In the genomic region with DNA sequence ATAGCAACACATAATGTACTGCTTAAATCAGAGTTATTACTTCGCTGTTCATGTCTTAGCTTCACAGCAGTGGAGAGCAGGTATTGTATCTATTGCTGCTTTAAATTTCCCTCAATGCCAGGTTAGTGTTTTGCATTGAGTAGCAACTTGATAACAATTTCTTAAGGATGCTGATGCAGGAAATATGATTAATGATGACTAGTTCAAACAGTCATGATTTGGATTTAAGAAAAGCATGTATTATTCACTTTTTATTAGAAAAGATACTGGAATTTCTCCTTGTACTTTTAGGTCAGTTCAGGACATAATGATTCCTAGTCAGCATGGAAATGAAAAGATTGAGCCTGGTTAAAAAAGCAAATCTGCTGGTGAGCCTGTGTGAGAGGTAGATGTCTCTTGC, we compare ENCODE assay signal across 17 cellular contexts.
DNase-seq lines count a peak whose midpoint lies in the region; ATAC-seq, FAIRE-seq and TF ChIP-seq lines count a peak whose summit lies in the region.
"Had no signal": no experiment of that assay in that cellular context is flagged by ENCODE, and none has a peak within 500 bp of the region (broad histone marks: within the 10 kb centered on the region; RNA-seq: fewer than 3 reads in every experiment).

No MANE protein-coding gene starts in this region.

- H3K36me3 ChIP-seq in IMR-90 (ENCODE audit: control insufficient read depth, insufficient read depth, low read length) = no peaks in the 10 kb centered on the region
- H3K36me3 ChIP-seq in astrocyte (ENCODE audit: insufficient read depth, low read length) = no peaks in the 10 kb centered on the region
- no peaks in the 10 kb centered on the region for H3K36me3 ChIP-seq in keratinocyte (ENCODE audit: control insufficient read depth in 2 of 2, extremely low read depth in 1 of 2, insufficient read depth in 2 of 2, low read length in 2 of 2)
- H3K36me3 ChIP-seq in SJCRH30 = no peaks in the 10 kb centered on the region
- H3K36me3 ChIP-seq: BE2C had no signal

- H3K9me3 Mint-ChIP-seq in astrocyte (ENCODE audit: unreplicated experiment) = no peaks in the 10 kb centered on the region
- H3K9me3 Mint-ChIP-seq: CD4-positive, alpha-beta memory T cell had no signal

- H3K4me3 ChIP-seq in IMR-90 (ENCODE audit: insufficient read depth, low read depth, low read length) = no peak overlapping the region
- no peak overlapping the region for H3K4me3 ChIP-seq in astrocyte (ENCODE audit: insufficient read depth, low read depth, low read length)
- no peak overlapping the region for H3K4me3 ChIP-seq in keratinocyte (ENCODE audit: control insufficient read depth in 2 of 3, extremely low read depth in 1 of 3, insufficient read depth in 2 of 3, low read depth in 1 of 3, low read length in 3 of 3)
- no peak overlapping the region for H3K4me3 ChIP-seq in SJCRH30

- H3K36me3 Mint-ChIP-seq in astrocyte (ENCODE audit: low read depth, unreplicated experiment) = no peaks in the 10 kb centered on the region
- H3K36me3 Mint-ChIP-seq: CD4-positive, alpha-beta memory T cell; IgD-negative memory B cell had no signal

- CTCF ChIA-PET in IMR-90 (lab: Yijun Ruan, JAX) = no interaction called here

- no peaks in the 10 kb centered on the region for H3K79me1 ChIP-seq in IMR-90 (ENCODE audit: low read depth in 1 of 2, low read length in 2 of 2)

- no peak for TF ChIP-seq CTCF in IMR-90 (conservative IDR thresholded peaks at IDR 0.05; ENCODE audit: low read depth, low read length)
- TF ChIP-seq CTCF in astrocyte (IDR thresholded peaks at IDR 0.05; ENCODE audit: insufficient read depth, low read depth, low read length) = no peak
- no peak for TF ChIP-seq CTCF in keratinocyte (optimal IDR thresholded peaks at IDR 0.05 in 1 of 3, IDR thresholded peaks at IDR 0.05 in 1 of 3, conservative IDR thresholded peaks at IDR 0.05 in 1 of 3; ENCODE audit: extremely low read depth in 1 of 3, insufficient read depth in 2 of 3, low read length in 3 of 3)

- no peak overlapping the region for H3K27ac ChIP-seq in IMR-90 (ENCODE audit: insufficient read depth, low read length)
- no peak overlapping the region for H3K27ac ChIP-seq in astrocyte (ENCODE audit: low read depth, low read length)
- H3K27ac ChIP-seq in keratinocyte (ENCODE audit: control insufficient read depth, insufficient read depth, low read length) = peak overlapping the region; percentile 52
- H3K27ac ChIP-seq in SJCRH30 = no peak overlapping the region

- H3K9me3 ChIP-seq in IMR-90 (ENCODE audit: control insufficient read depth, insufficient read depth, low read length) (no peaks in the 10 kb centered on the region), astrocyte (ENCODE audit: insufficient read depth, low read depth, low read length) (no peaks in the 10 kb centered on the region), keratinocyte (ENCODE audit: control insufficient read depth, low read depth, low read length) (no peaks in the 10 kb centered on the region), SJCRH30 (replicated peaks) (no peaks in the 10 kb centered on the region)
- H3K9me3 ChIP-seq: BE2C had no signal

- in situ Hi-C loops in IMR-90 (cut with MboI; ENCODE audit: low sequenced_read_pairs) = no loop called here

- DNase-seq in EH (ENCODE audit: low read depth) (peak; percentile 21), IMR-90 (no peak), astrocyte (ENCODE audit: low read depth) (no peak), keratinocyte (ENCODE audit: low read depth, low spot score) (no peak), activated gamma-delta T cell treated with Interleukin-2 at 50 U/mL for 16 hours (no peak), SJCRH30 (no peak), NCI-H510A treated with DMSO at 0.1 percent for 48 hours (lab: John Stamatoyannopoulos, UW) (no peak)
- DNase-seq: BE2C; CD4-positive, alpha-beta memory T cell; DND-41; NCI-H1417 treated with DMSO at 0.1 percent for 48 hours; NCI-H2029; NCI-H2171 treated with DMSO at 0.1 percent for 48 hours; RPMI8226 had no signal

- H3K9ac ChIP-seq in IMR-90 (ENCODE audit: low read depth, low read length) (no peak overlapping the region), astrocyte (ENCODE audit: low read length) (no peak overlapping the region), keratinocyte (ENCODE audit: control insufficient read depth, extremely low read depth, insufficient read depth, low read length) (peak overlapping the region; percentile 10)

- no peak overlapping the region for H3K4me3 Mint-ChIP-seq in astrocyte (ENCODE audit: unreplicated experiment)
- H3K4me3 Mint-ChIP-seq: CD4-positive, alpha-beta memory T cell; IgD-negative memory B cell had no signal

- H3K27me3 Mint-ChIP-seq in astrocyte (ENCODE audit: low read depth, unreplicated experiment) = peaks cover 2% of the 10 kb centered on the region

- no peak overlapping the region for H4K5ac ChIP-seq in IMR-90 (ENCODE audit: low read depth, low read length)

- 0 out of 2 replicates have a peak, but pooled peaks cover 2% of the 10 kb centered on the region for H3K27me3 ChIP-seq in IMR-90 (ENCODE audit: control insufficient read depth, insufficient read depth, low read length)
- no peaks in the 10 kb centered on the region for H3K27me3 ChIP-seq in astrocyte (ENCODE audit: insufficient read depth, low read length)
- no peaks in the 10 kb centered on the region for H3K27me3 ChIP-seq in keratinocyte (ENCODE audit: control insufficient read depth, extremely low read depth, insufficient read depth, low read length)
- H3K27me3 ChIP-seq in SJCRH30 = no peaks in the 10 kb centered on the region
- H3K27me3 ChIP-seq: BE2C had no signal

- H4K20me1 ChIP-seq in IMR-90 (ENCODE audit: insufficient read depth, low read length) (no peaks in the 10 kb centered on the region), astrocyte (ENCODE audit: insufficient read depth, low read length) (no peaks in the 10 kb centered on the region), keratinocyte (ENCODE audit: control insufficient read depth, extremely low read depth, insufficient read depth, low read length) (no peaks in the 10 kb centered on the region)

- H3K14ac ChIP-seq in IMR-90 (replicated peaks; ENCODE audit: low read depth, low read length) = no peak overlapping the region

- WGBS in IMR-90 (ENCODE audit: extremely low coverage in 2 of 2, insufficient read length in 1 of 2), 2 experiments = no CpG with 5 or more reads among the region's 1 CpG

- no peak overlapping the region for H4K8ac ChIP-seq in IMR-90 (ENCODE audit: low read depth in 2 of 2, low read length in 2 of 2)

- H3K4me1 ChIP-seq in IMR-90 (ENCODE audit: control insufficient read depth, insufficient read depth, low read length) = peaks cover 7% of the 10 kb centered on the region
- H3K4me1 ChIP-seq in astrocyte (ENCODE audit: insufficient read depth, low read length) = peaks cover 29% of the 10 kb centered on the region
- peaks cover 47% of the 10 kb centered on the region for H3K4me1 ChIP-seq in keratinocyte (ENCODE audit: control insufficient read depth, extremely low read depth, insufficient read depth, low read length)
- no peaks in the 10 kb centered on the region for H3K4me1 ChIP-seq in SJCRH30
- H3K4me1 ChIP-seq: BE2C had no signal

- no TSS peak for BruUV-seq in IMR-90 (replicated peaks; lab: Mats Ljungman, UMichigan)

- no peak overlapping the region for H4K91ac ChIP-seq in IMR-90 (ENCODE audit: insufficient read depth, low read depth, low read length)

- intact Hi-C loops in IMR-90 (cut with micrococcal nuclease) = no loop called here

- no peak overlapping the region for H2BK120ac ChIP-seq in IMR-90 (ENCODE audit: low read depth, low read length)

- no peak overlapping the region for H2BK5ac ChIP-seq in IMR-90 (ENCODE audit: low read depth, low read length, poor library complexity, severe bottlenecking)

- no peak overlapping the region for H2AK9ac ChIP-seq in IMR-90 (replicated peaks; ENCODE audit: low read depth, low read length, poor library complexity)

- dilution Hi-C loops in IMR-90 (cut with HindIII; ENCODE audit: low sequenced_read_pairs, unreplicated experiment) (no loop called here), keratinocyte (cut with MboI; ENCODE audit: extremely low pct_ligation_motif_present, low sequenced_read_pairs) (no loop called here)

- H2AFZ ChIP-seq in IMR-90 (replicated peaks; ENCODE audit: low read length, poor library complexity) = no peak overlapping the region
- no peak overlapping the region for H2AFZ ChIP-seq in astrocyte (ENCODE audit: low read depth, low read length)
- H2AFZ ChIP-seq in keratinocyte (ENCODE audit: control insufficient read depth, low read length) = no peak overlapping the region

- H3K18ac ChIP-seq in IMR-90 (ENCODE audit: low read depth, low read length) = no peak overlapping the region

- TF ChIP-seq POLR2A in IMR-90 (IDR thresholded peaks at IDR 0.05; ENCODE audit: low read depth, low read length) = no peak

- POLR2A ChIA-PET in IMR-90 (lab: Charles Lee; ENCODE audit: unreplicated experiment) = no interaction called here

- ATAC-seq in IMR-90 (ENCODE audit: low read depth) (no peak), GM19035 (IDR thresholded peaks at IDR 0.05; ENCODE audit: unreplicated experiment) (no peak)

- H3K4me2 ChIP-seq in IMR-90 (ENCODE audit: low read depth, low read length) = no peak overlapping the region
- peak overlapping the region; percentile 14 for H3K4me2 ChIP-seq in astrocyte (ENCODE audit: low read length)
- peak overlapping the region; percentile 49 for H3K4me2 ChIP-seq in keratinocyte (ENCODE audit: control insufficient read depth, extremely low read depth, insufficient read depth, low read depth, low read length)

- peaks cover 20% of the 10 kb centered on the region for H3K4me1 Mint-ChIP-seq in astrocyte (ENCODE audit: low read depth, unreplicated experiment)
- H3K4me1 Mint-ChIP-seq: CD4-positive, alpha-beta memory T cell; IgD-negative memory B cell had no signal

- FAIRE-seq in astrocyte (lab: Jason Lieb, UNC) = no peak
- FAIRE-seq in keratinocyte (lab: Jason Lieb, UNC) = peak; percentile 89
- FAIRE-seq: H1 had no signal

- peak overlapping the region; percentile 3; the same call in 1 of the 3 replicates for H2BK15ac ChIP-seq in IMR-90 (ENCODE audit: low read depth, low read length)

- H3K27ac Mint-ChIP-seq in astrocyte (ENCODE audit: unreplicated experiment) = no peak overlapping the region
- H3K27ac Mint-ChIP-seq: CD4-positive, alpha-beta memory T cell; IgD-negative memory B cell had no signal

- H3K56ac ChIP-seq in IMR-90 (ENCODE audit: extremely low read depth, insufficient read depth, low read length) = no peak overlapping the region

- H3K79me2 ChIP-seq in astrocyte (ENCODE audit: insufficient read depth, low read length) (no peaks in the 10 kb centered on the region), keratinocyte (ENCODE audit: control insufficient read depth, insufficient read depth, low read length) (no peaks in the 10 kb centered on the region)

- H3K4ac ChIP-seq in IMR-90 (ENCODE audit: low read depth, low read length) = no peak overlapping the region

- peaks cover 9% of the 10 kb centered on the region; the same call in 1 of the 2 replicates for H3K9me1 ChIP-seq in IMR-90 (ENCODE audit: insufficient read depth, low read length)
- H3K9me1 ChIP-seq in keratinocyte (ENCODE audit: control insufficient read depth, extremely low read depth, insufficient read depth, low read length) = no peaks in the 10 kb centered on the region

- H2BK20ac ChIP-seq in IMR-90 (ENCODE audit: low read depth, low read length) = no peak overlapping the region; the same call in 1 of the 2 replicates

- no peak overlapping the region for H2AK5ac ChIP-seq in IMR-90 (ENCODE audit: low read depth, low read length)

- H3K23ac ChIP-seq in IMR-90 (ENCODE audit: low read depth, low read length) = no peak overlapping the region

- TF ChIP-seq RAD21 in IMR-90 (IDR thresholded peaks at IDR 0.05; ENCODE audit: low read length) = no peak
